Comparison of ENCODE assay signal across 14 cellular contexts in genomic region chrX:70480660-70481018, GRCh38. TPM values are rescaled to one million over a fixed set of nuclear protein-coding genes. Genes with fewer than 3 reads are reported as not detected.
A peak's percentile ranks its signal among the peaks of the same experiment; 100 is the strongest.
DNase-seq lines count a peak whose midpoint lies in the region; ATAC-seq and TF ChIP-seq lines count a peak whose summit lies in the region.
"Had no signal": no experiment of that assay in that cellular context is flagged by ENCODE, and none has a peak within 500 bp of the region (broad histone marks: within the 10 kb centered on the region; RNA-seq: fewer than 3 reads in every experiment).

No MANE protein-coding gene starts in this region.

- no peaks in the 10 kb centered on the region for H3K9me3 ChIP-seq in colonic mucosa
- no peaks in the 10 kb centered on the region for H3K9me3 ChIP-seq in adrenal gland (replicated peaks in 1 of 3)

- intact Hi-C loops in colonic mucosa (cut with DNase I) (no loop called here), adrenal gland (cut with DNase I) (no loop called here), left colon (cut with DNase I, micrococcal nuclease) (no loop called here)
- intact Hi-C loops in activated CD8-positive, alpha-beta T cell treated with anti-CD3 and anti-CD28 coated beads for 36 hours (cut with micrococcal nuclease) = no loop called here

- no peak overlapping the region for H3K27ac Mint-ChIP-seq in activated CD8-positive, alpha-beta T cell treated with anti-CD3 and anti-CD28 coated beads for 36 hours
- no peak overlapping the region for H3K27ac Mint-ChIP-seq in T-helper 2 cell treated with Interferon-gamma antibody and Interleukin-4, amounts not matched to agents 5 μg/mL and 100 μg/mL, for 36 hours
- H3K27ac Mint-ChIP-seq: activated naive CD4-positive, alpha-beta T cell treated with anti-CD3 and anti-CD28 coated beads, Interleukin-2, amount 10 ng/mL, durations not matched to agents 7 days and 5 days; CD4-positive, CD25-positive, alpha-beta regulatory T cell had no signal

- DNase-seq in Daoy (ENCODE audit: low read depth) (peak; percentile 11), colonic mucosa (no peak), hepatic stellate cell (ENCODE audit: low spot score) (peak; percentile 27), adrenal gland (no peak), left colon (no peak)
- DNase-seq in activated CD8-positive, alpha-beta T cell treated with anti-CD3 and anti-CD28 coated beads for 36 hours = no peak
- no peak for DNase-seq in T-helper 2 cell treated with Interferon-gamma antibody and Interleukin-4, amounts not matched to agents 5 μg/mL and 100 μg/mL, for 36 hours (ENCODE audit: low spot score)
- DNase-seq: activated CD8-positive, alpha-beta memory T cell treated with anti-CD3 and anti-CD28 coated beads for 24 hours; activated naive CD4-positive, alpha-beta T cell treated with anti-CD3 and anti-CD28 coated beads, Interleukin-2, amount 10 ng/mL, durations not matched to agents 7 days and 5 days; CD4-positive, CD25-positive, alpha-beta regulatory T cell; effector memory CD4-positive, alpha-beta T cell; NCI-H2227 treated with DMSO at 0.1 percent for 48 hours; T-helper 9 cell had no signal

- no peaks in the 10 kb centered on the region for H3K27me3 ChIP-seq in colonic mucosa
- H3K27me3 ChIP-seq in rectal smooth muscle tissue (ENCODE audit: control insufficient read depth, insufficient read depth, low read length) = no peaks in the 10 kb centered on the region
- no peaks in the 10 kb centered on the region for H3K27me3 ChIP-seq in adrenal gland

- H3K4me1 ChIP-seq in colonic mucosa = peaks cover 9% of the 10 kb centered on the region
- peaks cover 11% of the 10 kb centered on the region for H3K4me1 ChIP-seq in rectal smooth muscle tissue (ENCODE audit: control insufficient read depth, insufficient read depth, low read length)
- H3K4me1 ChIP-seq in adrenal gland (replicated peaks in 1 of 2) = no peaks in the 10 kb centered on the region

- POLR2A ChIA-PET in activated CD8-positive, alpha-beta T cell treated with anti-CD3 and anti-CD28 coated beads for 36 hours (lab: Charles Lee) = no interaction called here

- H3K27me3 Mint-ChIP-seq in activated CD8-positive, alpha-beta T cell treated with anti-CD3 and anti-CD28 coated beads for 36 hours = no peaks in the 10 kb centered on the region
- no peaks in the 10 kb centered on the region for H3K27me3 Mint-ChIP-seq in T-helper 2 cell treated with Interferon-gamma antibody and Interleukin-4, amounts not matched to agents 5 μg/mL and 100 μg/mL, for 36 hours (ENCODE audit: low read depth)
- H3K27me3 Mint-ChIP-seq: activated naive CD4-positive, alpha-beta T cell treated with anti-CD3 and anti-CD28 coated beads, Interleukin-2, amount 10 ng/mL, durations not matched to agents 7 days and 5 days; CD4-positive, CD25-positive, alpha-beta regulatory T cell had no signal

- peaks cover 3% of the 10 kb centered on the region for H3K36me3 Mint-ChIP-seq in activated CD8-positive, alpha-beta T cell treated with anti-CD3 and anti-CD28 coated beads for 36 hours (ENCODE audit: low read depth)
- H3K36me3 Mint-ChIP-seq in T-helper 2 cell treated with Interferon-gamma antibody and Interleukin-4, amounts not matched to agents 5 μg/mL and 100 μg/mL, for 36 hours (ENCODE audit: low read depth) = peaks cover 9% of the 10 kb centered on the region

- H3K4me1 Mint-ChIP-seq in activated CD8-positive, alpha-beta T cell treated with anti-CD3 and anti-CD28 coated beads for 36 hours (ENCODE audit: low read depth) = peaks cover 3% of the 10 kb centered on the region
- peaks cover 4% of the 10 kb centered on the region for H3K4me1 Mint-ChIP-seq in T-helper 2 cell treated with Interferon-gamma antibody and Interleukin-4, amounts not matched to agents 5 μg/mL and 100 μg/mL, for 36 hours (ENCODE audit: low read depth)
- H3K4me1 Mint-ChIP-seq: activated naive CD4-positive, alpha-beta T cell treated with anti-CD3 and anti-CD28 coated beads, Interleukin-2, amount 10 ng/mL, durations not matched to agents 7 days and 5 days had no signal

- H3K4me3 ChIP-seq in colonic mucosa (no peak overlapping the region), rectal smooth muscle tissue (ENCODE audit: low read length) (no peak overlapping the region), adrenal gland (no peak overlapping the region)

- CTCF ChIA-PET in activated CD8-positive, alpha-beta T cell treated with anti-CD3 and anti-CD28 coated beads for 36 hours (lab: Charles Lee) = no interaction called here

- no peak for TF ChIP-seq POLR2A in adrenal gland (IDR thresholded peaks at IDR 0.05)

- no peak for ATAC-seq in activated CD8-positive, alpha-beta T cell treated with anti-CD3 and anti-CD28 coated beads for 36 hours
- no peak for ATAC-seq in left colon

- H3K27ac ChIP-seq in colonic mucosa = peak overlapping the region; percentile 79
- peak overlapping the region; percentile 4 for H3K27ac ChIP-seq in rectal smooth muscle tissue (ENCODE audit: low read depth, low read length)
- no peak overlapping the region for H3K27ac ChIP-seq in adrenal gland

- no peaks in the 10 kb centered on the region for H3K9me3 Mint-ChIP-seq in activated CD8-positive, alpha-beta T cell treated with anti-CD3 and anti-CD28 coated beads for 36 hours
- no peaks in the 10 kb centered on the region for H3K9me3 Mint-ChIP-seq in T-helper 2 cell treated with Interferon-gamma antibody and Interleukin-4, amounts not matched to agents 5 μg/mL and 100 μg/mL, for 36 hours
- H3K9me3 Mint-ChIP-seq: activated naive CD4-positive, alpha-beta T cell treated with anti-CD3 and anti-CD28 coated beads, Interleukin-2, amount 10 ng/mL, durations not matched to agents 7 days and 5 days; CD4-positive, CD25-positive, alpha-beta regulatory T cell had no signal

- no peaks in the 10 kb centered on the region for H3K36me3 ChIP-seq in colonic mucosa
- H3K36me3 ChIP-seq in rectal smooth muscle tissue (ENCODE audit: control insufficient read depth, insufficient read depth, low read length) = no peaks in the 10 kb centered on the region
- H3K36me3 ChIP-seq in adrenal gland (replicated peaks in 1 of 2) = no peaks in the 10 kb centered on the region

- 66 to 78% (median 73%) methylated on average over 3 to 9 of the region's 9 CpGs for WGBS in adrenal gland, 4 donors

- H3K9ac ChIP-seq in colonic mucosa (ENCODE audit: low read depth in 2 of 2, low read length in 2 of 2) (peak overlapping the region in 1 of 2 donors; percentile 61), rectal smooth muscle tissue (ENCODE audit: low read length) (no peak overlapping the region)

- TF ChIP-seq CTCF in colonic mucosa (IDR thresholded peaks at IDR 0.05) (no peak), adrenal gland (IDR thresholded peaks at IDR 0.05) (no peak)
- TF ChIP-seq CTCF in activated CD8-positive, alpha-beta T cell treated with anti-CD3 and anti-CD28 coated beads for 36 hours (IDR thresholded peaks at IDR 0.05) = no peak

- no peak overlapping the region for H3K4me3 Mint-ChIP-seq in activated CD8-positive, alpha-beta T cell treated with anti-CD3 and anti-CD28 coated beads for 36 hours
- H3K4me3 Mint-ChIP-seq in T-helper 2 cell treated with Interferon-gamma antibody and Interleukin-4, amounts not matched to agents 5 μg/mL and 100 μg/mL, for 36 hours = no peak overlapping the region
- H3K4me3 Mint-ChIP-seq: activated naive CD4-positive, alpha-beta T cell treated with anti-CD3 and anti-CD28 coated beads, Interleukin-2, amount 10 ng/mL, durations not matched to agents 7 days and 5 days; CD4-positive, CD25-positive, alpha-beta regulatory T cell had no signal

RNA-seq across cellular contexts. Expression of gene DLG3, which starts 36.0 kb away (rescaled TPM):
- 5.9 and 10.1 TPM in 2 replicates for total RNA-seq in Daoy (2014; rRNA removed; shearing (Covaris generic))
- total RNA-seq in colonic mucosa (10 to 100 TPM; 68.9 to 78.9 TPM), adrenal gland (10 to 100 TPM in 4 of 8 donors, 1 to 10 TPM in 4; 6.0 to 33.7 (median 9.7) TPM), left colon (10 to 100 TPM; 69.6 to 88.9 TPM)
- polyA plus RNA-seq in adrenal gland = 1 to 10 TPM; 5.5 to 8.8 (median 5.6) TPM
- total RNA-seq in activated CD8-positive, alpha-beta T cell treated with anti-CD3 and anti-CD28 coated beads for 36 hours = 10 to 100 TPM; 24.8 to 27.3 TPM

RNA-seq across cellular contexts. Expression of gene GDPD2, which starts 57.5 kb away (rescaled TPM):
- total RNA-seq in Daoy (2014; rRNA removed; shearing (Covaris generic)) = not detected in 2 replicates
- total RNA-seq in colonic mucosa = 10 to 100 TPM in 1 of 2 donors, 1 to 10 TPM in 1; 5.0 to 15.3 TPM
- total RNA-seq in adrenal gland = not detected
- polyA plus RNA-seq in adrenal gland = under 1 TPM in 1 of 3 donors, not detected in 2; 0.05 TPM
- not detected for total RNA-seq in activated CD8-positive, alpha-beta T cell treated with anti-CD3 and anti-CD28 coated beads for 36 hours
- 10 to 100 TPM; 23.3 to 23.5 TPM for total RNA-seq in left colon
- total RNA-seq: CD4-positive, CD25-positive, alpha-beta regulatory T cell had no signal
- polyA plus RNA-seq: CD4-positive, CD25-positive, alpha-beta regulatory T cell had no signal

Comparison
In these comparisons a context has a peak if more than half of its experiments do, and no peak if none do; other contexts are left out.
1. DNase-seq: peak in Daoy (single experiment) and hepatic stellate cell (single experiment); none in colonic mucosa (single experiment), adrenal gland (0 of 7), activated CD8-positive, alpha-beta T cell treated with anti-CD3 and anti-CD28 coated beads for 36 hours (single experiment), left colon (0 of 2) and T-helper 2 cell treated with Interferon-gamma antibody and Interleukin-4, amounts not matched to agents 5 μg/mL and 100 μg/mL, for 36 hours (single experiment).
2. H3K27ac ChIP-seq: peak in colonic mucosa (single experiment) and rectal smooth muscle tissue (single experiment); none in adrenal gland (0 of 5).